ENCODE assay signal across 1 cellular context in genomic region chr6:26550250-26550993, GRCh38.
TF ChIP-seq lines count a peak whose summit lies in the region.

No MANE protein-coding gene starts in this region.

TF ChIP-seq in HepG2, 621 proteins besides CTCF, POLR2A, EP300 and RAD21 (continued from another document and continues in another):
- TF ChIP-seq ZXDC (CRISPR knock-in tag; IDR thresholded peaks at IDR 0.05) (no peak), RELA (CRISPR knock-in tag; IDR thresholded peaks at IDR 0.05) (no peak), ZNF790 (CRISPR knock-in tag; IDR thresholded peaks at IDR 0.05; ENCODE audit: borderline replicate concordance) (no peak), SP5 (CRISPR knock-in tag; IDR thresholded peaks at IDR 0.05; ENCODE audit: borderline replicate concordance, low read depth) (peak; percentile 71), UBTF (CRISPR knock-in tag; IDR thresholded peaks at IDR 0.05) (peak; percentile 86), ZNF446 (CRISPR knock-in tag; IDR thresholded peaks at IDR 0.05) (no peak), ZNF331 (CRISPR knock-in tag; IDR thresholded peaks at IDR 0.05) (peak; percentile 86), RBFOX2 (IDR thresholded peaks at IDR 0.05; ENCODE audit: low read depth, low read length) (peak; percentile 69), HMGA1 (CRISPR knock-in tag; conservative IDR thresholded peaks at IDR 0.05) (no peak), EED (CRISPR knock-in tag; IDR thresholded peaks at IDR 0.05) (no peak), ZNF180 (CRISPR knock-in tag; IDR thresholded peaks at IDR 0.05; ENCODE audit: borderline replicate concordance, low read depth) (no peak), SP4 (CRISPR knock-in tag; IDR thresholded peaks at IDR 0.05) (peak; percentile 84), ARID2 (CRISPR knock-in tag; IDR thresholded peaks at IDR 0.05; ENCODE audit: borderline replicate concordance) (no peak; the same call in 1 of the 2 replicates), SRSF9 (IDR thresholded peaks at IDR 0.05; ENCODE audit: borderline replicate concordance, insufficient read depth, low read depth, low read length, poor library complexity, severe bottlenecking) (no peak), CC2D1A (CRISPR knock-in tag; IDR thresholded peaks at IDR 0.05) (no peak), RAD51 (IDR thresholded peaks at IDR 0.05; ENCODE audit: borderline replicate concordance) (no peak), ATF6 (CRISPR knock-in tag; conservative IDR thresholded peaks at IDR 0.05) (no peak), HNRNPH1 (optimal IDR thresholded peaks at IDR 0.05; ENCODE audit: low read depth, low read length) (no peak), ZNF747 (CRISPR knock-in tag; IDR thresholded peaks at IDR 0.05; ENCODE audit: borderline replicate concordance) (no peak), ZNF160 (CRISPR knock-in tag; IDR thresholded peaks at IDR 0.05) (no peak), PLRG1 (conservative IDR thresholded peaks at IDR 0.05) (no peak), FOXP1 (IDR thresholded peaks at IDR 0.05) (no peak), FOXP1 (CRISPR knock-in tag; IDR thresholded peaks at IDR 0.05) (no peak), GATAD1 (CRISPR knock-in tag; IDR thresholded peaks at IDR 0.05) (peak; percentile 66), SMYD3 (CRISPR knock-in tag; IDR thresholded peaks at IDR 0.05) (no peak), ZBTB4 (CRISPR knock-in tag; IDR thresholded peaks at IDR 0.05; ENCODE audit: borderline replicate concordance) (peak; percentile 49; the same call in 1 of the 2 replicates), ZNF574 (CRISPR knock-in tag; IDR thresholded peaks at IDR 0.05) (peak; percentile 94), ZNF674 (CRISPR knock-in tag; IDR thresholded peaks at IDR 0.05; ENCODE audit: low read depth) (0 out of 2 replicates have a peak, but pooled peaks have one; percentile 41), YY1 (IDR thresholded peaks at IDR 0.05; ENCODE audit: insufficient read depth, insufficient replicate concordance, low read depth, low read length) (peak; percentile 74), ZKSCAN8 (CRISPR knock-in tag; IDR thresholded peaks at IDR 0.05; ENCODE audit: borderline replicate concordance) (no peak; the same call in 1 of the 2 replicates), TBP (CRISPR knock-in tag; IDR thresholded peaks at IDR 0.05) (no peak), HDAC6 (IDR thresholded peaks at IDR 0.05; ENCODE audit: low read depth, low read length) (no peak), RFX1 (IDR thresholded peaks at IDR 0.05) (no peak), EHMT2 (IDR thresholded peaks at IDR 0.05; ENCODE audit: borderline replicate concordance, low read depth, low read length) (no peak), JARID2 (CRISPR knock-in tag; IDR thresholded peaks at IDR 0.05; ENCODE audit: insufficient replicate concordance) (no peak), CSRNP1 (CRISPR knock-in tag; IDR thresholded peaks at IDR 0.05) (no peak), ZFP36L1 (CRISPR knock-in tag; IDR thresholded peaks at IDR 0.05) (0 out of 2 replicates have a peak, but pooled peaks have one; percentile 67), TRIM22 (IDR thresholded peaks at IDR 0.05) (no peak), IRF2 (CRISPR knock-in tag; IDR thresholded peaks at IDR 0.05) (peak; percentile 69; the same call in 1 of the 2 replicates), FOXK1 (CRISPR knock-in tag; IDR thresholded peaks at IDR 0.05; ENCODE audit: borderline replicate concordance, low read depth) (no peak; the same call in 1 of the 2 replicates), TFAP4 (IDR thresholded peaks at IDR 0.05; ENCODE audit: borderline replicate concordance, low read depth) (peak; percentile 47; the same call in 1 of the 2 replicates), GMEB1 (CRISPR knock-in tag; IDR thresholded peaks at IDR 0.05; ENCODE audit: borderline replicate concordance) (peak; percentile 48; the same call in 1 of the 2 replicates), ZNF75D (CRISPR knock-in tag; IDR thresholded peaks at IDR 0.05; ENCODE audit: borderline replicate concordance) (no peak), ZNF570 (CRISPR knock-in tag; IDR thresholded peaks at IDR 0.05; ENCODE audit: borderline replicate concordance) (no peak), ZNF17 (CRISPR knock-in tag; IDR thresholded peaks at IDR 0.05) (no peak), ZNF782 (CRISPR knock-in tag; IDR thresholded peaks at IDR 0.05; ENCODE audit: borderline replicate concordance) (no peak; the same call in 1 of the 2 replicates), PAF1 (CRISPR knock-in tag; IDR thresholded peaks at IDR 0.05) (no peak), HMG20A (CRISPR knock-in tag; IDR thresholded peaks at IDR 0.05; ENCODE audit: borderline replicate concordance) (0 out of 2 replicates have a peak, but pooled peaks have one; percentile 45)
